ENCODE assay signal across 10 cellular contexts in genomic region chr10:51397695-51398094, GRCh38.
DNase-seq lines count a peak whose midpoint lies in the region; FAIRE-seq and TF ChIP-seq lines count a peak whose summit lies in the region.
"Had no signal": no experiment of that assay in that cellular context is flagged by ENCODE, and none has a peak within 500 bp of the region (broad histone marks: within the 10 kb centered on the region; RNA-seq: fewer than 3 reads in every experiment).

No MANE protein-coding gene starts in this region.

- FAIRE-seq in urothelium cell line (lab: Jason Lieb, UNC) = peak; percentile 46
- FAIRE-seq: K562 had no signal

- H3K27me3 ChIP-seq in kidney epithelial cell (ENCODE audit: control insufficient read depth, insufficient read depth, low read length) = no peaks in the 10 kb centered on the region
- no peaks in the 10 kb centered on the region for H3K27me3 ChIP-seq in H7 (ENCODE audit: control insufficient read depth, insufficient read depth, low read length)
- H3K27me3 ChIP-seq: SJCRH30 had no signal

- H3K4me3 ChIP-seq in cardiac fibroblast (replicated peaks in 1 of 2; ENCODE audit: low read depth in 2 of 2, low read length in 2 of 2) (no peak overlapping the region), kidney epithelial cell (ENCODE audit: low read depth, low read length) (no peak overlapping the region), H7 (ENCODE audit: insufficient read depth, low read depth, low read length) (no peak overlapping the region)
- H3K4me3 ChIP-seq: K562, SJCRH30 had no signal

- H3K36me3 ChIP-seq in kidney epithelial cell (ENCODE audit: control insufficient read depth, insufficient read depth, low read length) = no peaks in the 10 kb centered on the region
- no peaks in the 10 kb centered on the region for H3K36me3 ChIP-seq in H7 (replicated peaks; ENCODE audit: control insufficient read depth, insufficient read depth, low read length)
- H3K36me3 ChIP-seq: SJCRH30 had no signal

- TF ChIP-seq CTCF in cardiac fibroblast (IDR thresholded peaks at IDR 0.05; ENCODE audit: low read depth, low read length) = peak; percentile 4
- no peak for TF ChIP-seq CTCF in kidney epithelial cell (IDR thresholded peaks at IDR 0.05; ENCODE audit: insufficient read depth, low read length, poor library complexity, severe bottlenecking)

- DNase-seq in NCI-H1092 treated with DMSO at 0.1 percent for 48 hours (lab: John Stamatoyannopoulos, UW) (peak; percentile 10), cardiac fibroblast (ENCODE audit: low read depth in 2 of 2) (peak; percentile 76 to 89), kidney epithelial cell (ENCODE audit: low read depth) (peak; percentile 56), urothelium cell line (ENCODE audit: low spot score) (peak; percentile 56), H7 (no peak), NCI-H2196 (lab: John Stamatoyannopoulos, UW; ENCODE audit: unreplicated experiment) (no peak)
- DNase-seq in activated CD8-positive, alpha-beta memory T cell treated with anti-CD3 and anti-CD28 coated beads for 24 hours = no peak
- DNase-seq: GOT3, SJCRH30 had no signal

Comparison
In these comparisons a context has a peak if more than half of its experiments do, and no peak if none do; other contexts are left out.
1. DNase-seq: peak in NCI-H1092 treated with DMSO at 0.1 percent for 48 hours (single experiment), cardiac fibroblast (2 of 2), kidney epithelial cell (single experiment) and urothelium cell line (single experiment); none in H7 (single experiment), activated CD8-positive, alpha-beta memory T cell treated with anti-CD3 and anti-CD28 coated beads for 24 hours (single experiment) and NCI-H2196 (single experiment).